14 cellular contexts compared by ENCODE assay signal in genomic region chr20:47454298-47455132, GRCh38. TPM values are rescaled to one million over a fixed set of nuclear protein-coding genes. Genes with fewer than 3 reads are reported as not detected.
DNase-seq lines count a peak whose midpoint lies in the region; ATAC-seq, FAIRE-seq and TF ChIP-seq lines count a peak whose summit lies in the region.
"Had no signal": no experiment of that assay in that cellular context is flagged by ENCODE, and none has a peak within 500 bp of the region (broad histone marks: within the 10 kb centered on the region; RNA-seq: fewer than 3 reads in every experiment).

No MANE protein-coding gene starts in this region.

- DNase-seq in AG10803 (ENCODE audit: low read depth) (peak; percentile 1), K562 (ENCODE audit: extremely low read depth in 1 of 4, low spot score in 3 of 4) (no peak), left lobe of liver (ENCODE audit: low spot score) (no peak), GM12891 (ENCODE audit: insufficient read length, low spot score) (no peak), NCI-H187 (lab: John Stamatoyannopoulos, UW) (no peak), putamen (ENCODE audit: low spot score) (no peak)
- no peak for DNase-seq in activated CD4-positive, alpha-beta T cell treated with anti-CD3 and anti-CD28 coated beads for 48 hours
- DNase-seq: foreskin melanocyte, NCI-H1436 treated with DMSO at 0.1 percent for 48 hours, NCI-H510A, stomach, T-cell had no signal

- ATAC-seq in K562 (no peak), left lobe of liver (peak; percentile 28)
- ATAC-seq: T-cell had no signal

- intact Hi-C loops in K562 (cut with micrococcal nuclease): no loop called here

- CTCF ChIA-PET in K562 (lab: Yijun Ruan, JAX; ENCODE audit: low intra/inter-chr PET ratio): no interaction called here

- no peaks in the 10 kb centered on the region for H3K9me1 ChIP-seq in K562 (ENCODE audit: control insufficient read depth, insufficient read depth, low read length)

- TF ChIP-seq POLR2A in K562 (conservative IDR thresholded peaks at IDR 0.05): no peak
- TF ChIP-seq POLR2A in GM12891 (IDR thresholded peaks at IDR 0.05; ENCODE audit: low read depth, low read length): no peak

- H3K9ac ChIP-seq in KMS-11 (no peak overlapping the region), K562 (ENCODE audit: insufficient read depth in 1 of 2, low read depth in 2 of 2, low read length in 2 of 2) (no peak overlapping the region)

- no peaks in the 10 kb centered on the region for H3K79me2 ChIP-seq in KMS-11 (ENCODE audit: insufficient read depth, low read depth)
- no peaks in the 10 kb centered on the region for H3K79me2 ChIP-seq in K562 (ENCODE audit: control insufficient read depth, insufficient read depth, low read length)

- POLR2A ChIA-PET in K562 (lab: Yijun Ruan, JAX): interaction anchor here (0.6 to 3.2 kb wide), 7 partner anchors 9 to 135 kb away, joined by 3 to 15 read pairs (median 4); no protein-coding TSS in a partner anchor

- H2AFZ ChIP-seq in KMS-11 (ENCODE audit: low read depth) (0 out of 2 replicates have a peak overlapping the region, but pooled peaks have one; percentile 38), K562 (ENCODE audit: low read depth, low read length) (peak overlapping the region; percentile 43; the same call in 1 of the 2 replicates)

- no peaks in the 10 kb centered on the region for H3K36me3 ChIP-seq in KMS-11 (ENCODE audit: insufficient read depth)
- no peaks in the 10 kb centered on the region for H3K36me3 ChIP-seq in K562 (ENCODE audit: control insufficient read depth, insufficient read depth, low read length)
- H3K36me3 ChIP-seq: stomach had no signal

- peak overlapping the region; percentile 58; the same call in 1 of the 2 replicates for H3K27ac ChIP-seq in KMS-11
- H3K27ac ChIP-seq in K562 (ENCODE audit: extremely low read depth, low read depth, low read length): no peak overlapping the region

- 59% methylated on average over 9 of the region's 10 CpGs for WGBS in K562 (ENCODE audit: insufficient coverage, low coverage, missing lambda C conversion rate)

- no peaks in the 10 kb centered on the region for H3K9me3 ChIP-seq in K562 (replicated peaks; ENCODE audit: control insufficient read depth, insufficient read depth, low read depth, low read length)
- H3K9me3 ChIP-seq: stomach had no signal

- BruUV-seq in K562 (replicated peaks; lab: Mats Ljungman, UMichigan): no TSS peak

- H3K4me2 ChIP-seq in KMS-11 (peak overlapping the region; percentile 58; the same call in 1 of the 2 replicates), K562 (ENCODE audit: insufficient read depth, low read length) (no peak overlapping the region)

- TF ChIP-seq RAD21 in K562 (CRISPR knock-in tag; conservative IDR thresholded peaks at IDR 0.05 in 1 of 2, IDR thresholded peaks at IDR 0.05 in 1 of 2): no peak

- in situ Hi-C loops in K562 (cut with MboI): no loop called here

- H3K27me3 ChIP-seq in KMS-11 (ENCODE audit: insufficient read depth, low read depth) (no peaks in the 10 kb centered on the region), K562 (ENCODE audit: control insufficient read depth in 2 of 2, insufficient read depth in 2 of 2, low read length in 2 of 2) (no peaks in the 10 kb centered on the region)
- H3K27me3 ChIP-seq: stomach had no signal

- H3K4me3 ChIP-seq in AG10803 (ENCODE audit: low read length) (no peak overlapping the region), KMS-11 (IDR thresholded peaks at IDR 0.05; ENCODE audit: insufficient read depth, low read depth, low read length) (no peak overlapping the region), K562 (no peak overlapping the region)
- H3K4me3 ChIP-seq: stomach had no signal

- H3K4me1 ChIP-seq in KMS-11 (ENCODE audit: low read depth, poor library complexity, severe bottlenecking) (peaks cover 35% of the 10 kb centered on the region), K562 (replicated peaks in 1 of 2; ENCODE audit: control insufficient read depth in 2 of 2, insufficient read depth in 2 of 2, low read length in 2 of 2) (peaks cover 6 to 7% of the 10 kb centered on the region in 2 experiments; a peak in 4 of 5 replicates)

- no peaks in the 10 kb centered on the region for H4K20me1 ChIP-seq in KMS-11 (ENCODE audit: insufficient read depth)
- no peaks in the 10 kb centered on the region for H4K20me1 ChIP-seq in K562 (replicated peaks; ENCODE audit: control insufficient read depth, insufficient read depth, low read length)

- no peak for TF ChIP-seq CTCF in AG10803 (conservative IDR thresholded peaks at IDR 0.05; ENCODE audit: low read length)
- no peak for TF ChIP-seq CTCF in KMS-11 (conservative IDR thresholded peaks at IDR 0.05; ENCODE audit: low read depth, low read length)
- no peak for TF ChIP-seq CTCF in K562 (IDR thresholded peaks at IDR 0.05 in 2 of 3, conservative IDR thresholded peaks at IDR 0.05 in 1 of 3; ENCODE audit: insufficient read depth in 2 of 3, low read depth in 1 of 3, low read length in 3 of 3)

- TF ChIP-seq EP300 in K562 (IDR thresholded peaks at IDR 0.05; ENCODE audit: low read length): no peak

- FAIRE-seq in K562 (lab: Jason Lieb, UNC): no peak
- FAIRE-seq in GM12891 (lab: Jason Lieb, UNC): no peak
- FAIRE-seq: D721Med had no signal

TF ChIP-seq in K562, 482 proteins besides CTCF, POLR2A, EP300 and RAD21 (continues in another document):
- TF ChIP-seq ZBTB11 (CRISPR knock-in tag; IDR thresholded peaks at IDR 0.05): peak in 1 of 3 experiments; percentile 10; a peak in 2 of 6 replicates
- no peak for TF ChIP-seq MAFF (IDR thresholded peaks at IDR 0.05; ENCODE audit: low read length)

TF ChIP-seq in GM12891, 5 proteins besides CTCF, POLR2A, EP300 and RAD21:
- no peak for TF ChIP-seq SPI1 (IDR thresholded peaks at IDR 0.05; ENCODE audit: low read depth, low read length)
- TF ChIP-seq POLR2AphosphoS5 (IDR thresholded peaks at IDR 0.05; ENCODE audit: low read depth, low read length): no peak

RNA-seq across cellular contexts. Expression of gene NCOA3, which starts 47.2 kb away (rescaled TPM):
- total RNA-seq in K562 (2011; cell fraction: chromatin; rRNA removed; ENCODE audit: low replicate concordance): 42.2 and 88.7 TPM in 2 replicates
- total RNA-seq in K562 (2011; cell fraction: nucleolus; rRNA removed): 19.5 and 23.2 TPM in 2 replicates
- 36.6 and 49.6 TPM in 2 replicates for total RNA-seq in K562 (2011; cell fraction: nucleoplasm; rRNA removed)
- total RNA-seq in K562 (2014; rRNA removed): 12.1 and 12.4 TPM in 2 replicates
- 16.1 and 19.6 TPM in 2 replicates for total RNA-seq in K562 (2014; rRNA removed; fragmentation: Illumina TruSeq; extraction: Trizol)
- total RNA-seq in K562 (2015; rRNA removed; fragmentation: Illumina TruSeq; extraction: Trizol): 17.1 and 17.2 TPM in 2 replicates
- total RNA-seq in K562 (2021): 15.3 and 17.0 TPM in 2 replicates
- polyA plus RNA-seq in K562 (2011; rRNA removed): 24.3 and 24.7 TPM in 2 replicates
- 11.6 and 17.3 TPM in 2 replicates for polyA plus RNA-seq in K562 (2011; cell fraction: cytosol; rRNA removed)
- 34.8 and 45.8 TPM in 2 replicates for polyA plus RNA-seq in K562 (2011; cell fraction: nucleus; rRNA removed)
- 9.0 and 14.7 TPM in 2 replicates for polyA plus RNA-seq in K562 (2012)
- polyA plus RNA-seq in K562 (2014; fragmentation: Illumina TruSeq; extraction: Trizol): 12.5 and 14.4 TPM in 2 replicates
- 1 to 10 TPM; 3.2 to 4.7 TPM for polyA plus RNA-seq in K562 (2014; fragmentation: Nextera tagmentation; extraction: Ambion mirVana)
- polyA plus RNA-seq in K562 (2014; rRNA removed): 11.6 and 12.2 TPM in 2 replicates
- polyA minus RNA-seq in K562 (2011; rRNA and poly(A)+ RNA removed): 37.1 and 46.6 TPM in 2 replicates
- 16.8 and 20.7 TPM in 2 replicates for polyA minus RNA-seq in K562 (2011; cell fraction: cytosol; rRNA and poly(A)+ RNA removed)
- polyA minus RNA-seq in K562 (2011; cell fraction: nucleus; rRNA and poly(A)+ RNA removed): 13.1 and 32.8 TPM in 2 replicates
- total RNA-seq in left lobe of liver: 11.2 TPM
- polyA plus RNA-seq in GM12891 (2012; ENCODE audit: low read depth, missing spikeins): 28.9 TPM
